14 cellular contexts compared by ENCODE assay signal in the genomic region with DNA sequence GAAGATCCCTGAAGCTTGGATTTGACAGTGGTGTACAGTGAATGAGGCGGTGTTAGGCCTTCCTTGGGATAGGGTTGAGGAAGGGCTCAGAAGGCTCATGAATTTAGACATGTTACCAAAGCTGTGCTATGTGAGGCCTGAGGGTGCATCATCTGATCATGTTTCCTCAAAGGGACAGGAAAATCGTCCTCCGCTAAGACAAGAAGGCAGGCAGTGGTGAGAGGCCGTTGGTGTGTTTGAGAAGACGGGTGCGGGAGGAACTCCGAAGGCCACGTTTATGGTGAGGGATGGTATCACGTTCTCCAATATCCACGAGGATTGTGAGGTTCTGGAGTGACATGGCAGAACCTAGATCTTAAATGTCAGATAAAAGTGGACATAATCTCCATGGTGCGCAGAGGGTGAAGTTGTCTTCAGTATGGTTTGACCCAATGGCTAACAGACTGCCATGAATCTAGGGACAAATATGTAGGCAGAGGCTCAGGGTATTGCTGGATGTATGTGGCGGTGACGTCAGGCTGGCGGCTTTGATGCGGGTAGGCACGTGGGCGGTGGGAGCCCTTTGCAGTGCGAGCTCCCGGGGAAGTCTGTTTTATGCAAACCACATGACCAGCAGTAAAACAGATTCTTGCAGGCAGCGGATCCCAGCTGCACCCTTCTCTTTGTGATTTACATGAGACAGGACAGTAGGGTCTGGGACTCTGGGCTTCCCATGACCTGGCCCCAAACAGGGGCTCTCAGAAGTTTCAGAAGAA.
A peak's percentile ranks its signal among the peaks of the same experiment; 100 is the strongest.
DNase-seq lines count a peak whose midpoint lies in the region; ATAC-seq, FAIRE-seq and TF ChIP-seq lines count a peak whose summit lies in the region.
"Had no signal": no experiment of that assay in that cellular context is flagged by ENCODE, and none has a peak within 500 bp of the region (broad histone marks: within the 10 kb centered on the region; RNA-seq: fewer than 3 reads in every experiment).

No MANE protein-coding gene starts in this region.

- H3K27ac Mint-ChIP-seq in naive thymus-derived CD8-positive, alpha-beta T cell = peak overlapping the region in 5 of 10 donors; percentile 15 to 73 (median 33)
- H3K27ac Mint-ChIP-seq: stimulated activated memory B cell treated with anti-CD40 and anti-IgM and Interleukin-4, amounts not matched to agents 10 μg/mL and 1 μg/mL and 100 μg/mL, for 72 hours had no signal

- no peak overlapping the region for H3K4me3 ChIP-seq in small intestine (ENCODE audit: low read depth in 1 of 2, low read length in 2 of 2)

- H3K9me3 Mint-ChIP-seq in naive thymus-derived CD8-positive, alpha-beta T cell = peaks cover 0 to 10% (median 5%) of the 10 kb centered on the region in 9 donors

- no peaks in the 10 kb centered on the region for H3K36me3 ChIP-seq in small intestine (ENCODE audit: control insufficient read depth in 2 of 2, insufficient read depth in 2 of 2, low read length in 2 of 2)

- DNase-seq in stimulated activated CD4-positive, alpha-beta T cell treated with anti-CD3 and anti-CD28 coated beads, Interleukin-12 subunit alpha, Interleukin-12 subunit beta, amount 100 ng/mL, for 48 hours (ENCODE audit: low read depth in 2 of 3, low spot score in 1 of 3) = peak in 2 of 3 donors; percentile 19 to 24
- DNase-seq in stimulated activated CD4-positive, alpha-beta T cell treated with anti-CD3 and anti-CD28 coated beads, Interleukin-4, amount 100 ng/mL, for 24 hours = no peak
- DNase-seq in activated T-cell treated with anti-CD3 and anti-CD28 coated beads for 48 hours (ENCODE audit: low read depth) (peak; percentile 35), NCI-H2227 treated with DMSO at 0.1 percent for 48 hours (lab: John Stamatoyannopoulos, UW) (no peak), small intestine (no peak), erythroblast (lab: John Stamatoyannopoulos, UW) (no peak), cerebellar nuclear complex (lab: John Stamatoyannopoulos, UW) (no peak)
- DNase-seq in naive thymus-derived CD8-positive, alpha-beta T cell = peak in 7 of 10 donors; percentile 18 to 55 (median 40)
- DNase-seq: H7, left cardiac atrium, NCI-H446 treated with DMSO at 0.1 percent for 48 hours, T-helper 9 cell had no signal

- H3K4me1 ChIP-seq in small intestine (ENCODE audit: control insufficient read depth in 2 of 2, insufficient read depth in 1 of 2, low read depth in 1 of 2, low read length in 1 of 2) = no peaks in the 10 kb centered on the region

- no peak for TF ChIP-seq POLR2A in erythroblast (IDR thresholded peaks at IDR 0.05; ENCODE audit: low read length)

- WGBS in small intestine, 3 donors = 74 to 83% (median 83%) methylated on average over 20 of the region's 20 CpGs

- no peaks in the 10 kb centered on the region for H3K9me3 ChIP-seq in small intestine (ENCODE audit: control insufficient read depth, low read depth)

- H3K27me3 Mint-ChIP-seq in naive thymus-derived CD8-positive, alpha-beta T cell = peaks cover 13 to 27% (median 20%) of the 10 kb centered on the region in 5 donors

- H3K27me3 ChIP-seq in small intestine (ENCODE audit: control insufficient read depth in 2 of 2, insufficient read depth in 2 of 2, low read length in 2 of 2) = no peaks in the 10 kb centered on the region

- POLR2A ChIA-PET in naive thymus-derived CD8-positive, alpha-beta T cell (lab: Charles Lee) = interaction anchor here (0.7 kb wide), 1 partner anchor 81 kb away, joined by 3 read pairs; no protein-coding TSS in a partner anchor

- H3K4me1 Mint-ChIP-seq in naive thymus-derived CD8-positive, alpha-beta T cell = peaks cover 4 to 34% (median 21%) of the 10 kb centered on the region in 4 donors

- peak overlapping the region in 7 of 10 donors; percentile 24 to 49 (median 42) for H3K4me3 Mint-ChIP-seq in naive thymus-derived CD8-positive, alpha-beta T cell
- H3K4me3 Mint-ChIP-seq: stimulated activated memory B cell treated with anti-CD40 and anti-IgM and Interleukin-4, amounts not matched to agents 10 μg/mL and 1 μg/mL and 100 μg/mL, for 72 hours had no signal

- no peak overlapping the region for H3K27ac ChIP-seq in small intestine (ENCODE audit: low read depth in 1 of 2, low read length in 1 of 2)

- no peak for FAIRE-seq in small intestine (lab: Jason Lieb, UNC)
- FAIRE-seq: endothelial cell of umbilical vein had no signal

- H3K36me3 Mint-ChIP-seq in naive thymus-derived CD8-positive, alpha-beta T cell = no peaks in the 10 kb centered on the region
- H3K36me3 Mint-ChIP-seq: stimulated activated memory B cell treated with anti-CD40 and anti-IgM and Interleukin-4, amounts not matched to agents 10 μg/mL and 1 μg/mL and 100 μg/mL, for 72 hours had no signal

- ATAC-seq in naive thymus-derived CD8-positive, alpha-beta T cell = peak; percentile 69 to 74
- ATAC-seq: left cardiac atrium; stimulated activated memory B cell treated with anti-CD40 and anti-IgM and Interleukin-4, amounts not matched to agents 10 μg/mL and 1 μg/mL and 100 μg/mL, for 72 hours had no signal

Comparison
In these comparisons a context has a peak if more than half of its experiments do, and no peak if none do; other contexts are left out.
1. DNase-seq: peak in stimulated activated CD4-positive, alpha-beta T cell treated with anti-CD3 and anti-CD28 coated beads, Interleukin-12 subunit alpha, Interleukin-12 subunit beta, amount 100 ng/mL, for 48 hours (2 of 3), activated T-cell treated with anti-CD3 and anti-CD28 coated beads for 48 hours (single experiment) and naive thymus-derived CD8-positive, alpha-beta T cell (7 of 10); none in stimulated activated CD4-positive, alpha-beta T cell treated with anti-CD3 and anti-CD28 coated beads, Interleukin-4, amount 100 ng/mL, for 24 hours (single experiment), NCI-H2227 treated with DMSO at 0.1 percent for 48 hours (single experiment), small intestine (single experiment), erythroblast (0 of 2) and cerebellar nuclear complex (0 of 2).